Comparison of ENCODE assay signal across 8 cellular contexts in genomic region chr14:100383727-100384158, GRCh38. TPM values are rescaled to one million over a fixed set of nuclear protein-coding genes. Genes with fewer than 3 reads are reported as not detected.
DNase-seq lines count a peak whose midpoint lies in the region; ATAC-seq and TF ChIP-seq lines count a peak whose summit lies in the region.

No MANE protein-coding gene starts in this region.

- no peak for TF ChIP-seq POLR2A in gastrocnemius medialis (IDR thresholded peaks at IDR 0.05)

- no peaks in the 10 kb centered on the region for H3K27me3 Mint-ChIP-seq in activated naive CD8-positive, alpha-beta T cell treated with anti-CD3 and anti-CD28 coated beads, Interleukin-2, amount 50 U/mL, for 24 hours

- H3K4me3 ChIP-seq in LNCaP clone FGC (ENCODE audit: low read depth, low read length) (no peak overlapping the region), gastrocnemius medialis (no peak overlapping the region)

- H3K4me3 Mint-ChIP-seq in activated naive CD8-positive, alpha-beta T cell treated with anti-CD3 and anti-CD28 coated beads, Interleukin-2, amount 50 U/mL, for 24 hours: no peak overlapping the region

- no peaks in the 10 kb centered on the region for H3K27me3 ChIP-seq in gastrocnemius medialis

- no peaks in the 10 kb centered on the region for H3K36me3 Mint-ChIP-seq in activated naive CD8-positive, alpha-beta T cell treated with anti-CD3 and anti-CD28 coated beads, Interleukin-2, amount 50 U/mL, for 24 hours (ENCODE audit: low read depth)

- in situ Hi-C loops in gastrocnemius medialis (cut with MboI; ENCODE audit: low sequenced_read_pairs in 4 of 4): loop anchor here in 2 of 4 donors (10.0 to 25.0 kb wide), 2 partner anchors 261 to 396 kb away; no protein-coding TSS in a partner anchor

- DNase-seq in AG20443 (ENCODE audit: low spot score) (peak; percentile 82), LNCaP clone FGC (ENCODE audit: low read depth) (no peak), left ventricle myocardium superior (peak; percentile 63), gastrocnemius medialis (peak in 1 of 2 donors; percentile 36)
- DNase-seq in activated naive CD8-positive, alpha-beta T cell treated with anti-CD3 and anti-CD28 coated beads, Interleukin-2, amount 50 U/mL, for 24 hours: peak; percentile 66

- intact Hi-C loops in left ventricle myocardium superior (cut with micrococcal nuclease) (loop anchor here (5.0 kb wide), 2 partner anchors 264 to 1244 kb away; no protein-coding TSS in a partner anchor), gastrocnemius medialis (cut with DNase I; ENCODE audit: low total_unique reads) (loop anchor here (2.0 to 5.0 kb wide), 2 partner anchors 264 to 1245 kb away; no protein-coding TSS in a partner anchor)

- TF ChIP-seq CTCF in LNCaP clone FGC (IDR thresholded peaks at IDR 0.05; ENCODE audit: control insufficient read depth, extremely low read depth, insufficient read depth): peak; percentile 86
- peak; percentile 44 to 81 (median 66) for TF ChIP-seq CTCF in gastrocnemius medialis (IDR thresholded peaks at IDR 0.05 in 4 of 5, conservative IDR thresholded peaks at IDR 0.05 in 1 of 5)

- no peaks in the 10 kb centered on the region for H3K9me3 ChIP-seq in gastrocnemius medialis

- no peak overlapping the region for H3K27ac Mint-ChIP-seq in activated naive CD8-positive, alpha-beta T cell treated with anti-CD3 and anti-CD28 coated beads, Interleukin-2, amount 50 U/mL, for 24 hours

- H3K9me3 Mint-ChIP-seq in activated naive CD8-positive, alpha-beta T cell treated with anti-CD3 and anti-CD28 coated beads, Interleukin-2, amount 50 U/mL, for 24 hours: no peaks in the 10 kb centered on the region

- peaks cover 0 to 12% of the 10 kb centered on the region in 2 donors for H3K36me3 ChIP-seq in gastrocnemius medialis

- H3K4me1 Mint-ChIP-seq in activated naive CD8-positive, alpha-beta T cell treated with anti-CD3 and anti-CD28 coated beads, Interleukin-2, amount 50 U/mL, for 24 hours: peaks cover 7% of the 10 kb centered on the region

- H3K27ac ChIP-seq in gastrocnemius medialis: no peak overlapping the region

- peak; percentile 64 for ATAC-seq in GM19043 (IDR thresholded peaks at IDR 0.05; ENCODE audit: low read depth, unreplicated experiment)
- peak; percentile 88 for ATAC-seq in SK-N-SH treated with all-trans-retinoic acid at 6 μM for 48 hours
- peak; percentile 91 for ATAC-seq in activated naive CD8-positive, alpha-beta T cell treated with anti-CD3 and anti-CD28 coated beads, Interleukin-2, amount 50 U/mL, for 24 hours
- ATAC-seq in left ventricle myocardium superior: peak; percentile 79
- peak; percentile 54 to 77 for ATAC-seq in gastrocnemius medialis
- no peak for ATAC-seq in HG02763 (IDR thresholded peaks at IDR 0.05; ENCODE audit: unreplicated experiment)

- H3K4me1 ChIP-seq in gastrocnemius medialis: peaks cover 5 to 18% of the 10 kb centered on the region in 2 donors

TF ChIP-seq in SK-N-SH treated with all-trans-retinoic acid at 6 μM for 48 hours, 23 proteins besides CTCF, POLR2A, EP300 and RAD21:
- TF ChIP-seq, protein P1, sequence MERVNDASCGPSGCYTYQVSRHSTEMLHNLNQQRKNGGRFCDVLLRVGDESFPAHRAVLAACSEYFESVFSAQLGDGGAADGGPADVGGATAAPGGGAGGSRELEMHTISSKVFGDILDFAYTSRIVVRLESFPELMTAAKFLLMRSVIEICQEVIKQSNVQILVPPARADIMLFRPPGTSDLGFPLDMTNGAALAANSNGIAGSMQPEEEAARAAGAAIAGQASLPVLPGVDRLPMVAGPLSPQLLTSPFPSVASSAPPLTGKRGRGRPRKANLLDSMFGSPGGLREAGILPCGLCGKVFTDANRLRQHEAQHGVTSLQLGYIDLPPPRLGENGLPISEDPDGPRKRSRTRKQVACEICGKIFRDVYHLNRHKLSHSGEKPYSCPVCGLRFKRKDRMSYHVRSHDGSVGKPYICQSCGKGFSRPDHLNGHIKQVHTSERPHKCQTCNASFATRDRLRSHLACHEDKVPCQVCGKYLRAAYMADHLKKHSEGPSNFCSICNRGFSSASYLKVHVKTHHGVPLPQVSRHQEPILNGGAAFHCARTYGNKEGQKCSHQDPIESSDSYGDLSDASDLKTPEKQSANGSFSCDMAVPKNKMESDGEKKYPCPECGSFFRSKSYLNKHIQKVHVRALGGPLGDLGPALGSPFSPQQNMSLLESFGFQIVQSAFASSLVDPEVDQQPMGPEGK (CRISPR knock-in tag; IDR thresholded peaks at IDR 0.05; ENCODE audit: borderline replicate concordance): 0 out of 2 replicates have a peak, but pooled peaks have one; percentile 36
- TF ChIP-seq BACH2 (CRISPR knock-in tag; IDR thresholded peaks at IDR 0.05; ENCODE audit: borderline replicate concordance): no peak

RNA-seq across cellular contexts. Expression of gene WDR25, which starts 7.5 kb away (rescaled TPM):
- total RNA-seq in left ventricle myocardium superior (4.5 TPM), gastrocnemius medialis (10 to 100 TPM in 2 of 4 donors, 1 to 10 TPM in 2; 5.9 to 12.2 (median 10.4) TPM)
